In the genomic region with DNA sequence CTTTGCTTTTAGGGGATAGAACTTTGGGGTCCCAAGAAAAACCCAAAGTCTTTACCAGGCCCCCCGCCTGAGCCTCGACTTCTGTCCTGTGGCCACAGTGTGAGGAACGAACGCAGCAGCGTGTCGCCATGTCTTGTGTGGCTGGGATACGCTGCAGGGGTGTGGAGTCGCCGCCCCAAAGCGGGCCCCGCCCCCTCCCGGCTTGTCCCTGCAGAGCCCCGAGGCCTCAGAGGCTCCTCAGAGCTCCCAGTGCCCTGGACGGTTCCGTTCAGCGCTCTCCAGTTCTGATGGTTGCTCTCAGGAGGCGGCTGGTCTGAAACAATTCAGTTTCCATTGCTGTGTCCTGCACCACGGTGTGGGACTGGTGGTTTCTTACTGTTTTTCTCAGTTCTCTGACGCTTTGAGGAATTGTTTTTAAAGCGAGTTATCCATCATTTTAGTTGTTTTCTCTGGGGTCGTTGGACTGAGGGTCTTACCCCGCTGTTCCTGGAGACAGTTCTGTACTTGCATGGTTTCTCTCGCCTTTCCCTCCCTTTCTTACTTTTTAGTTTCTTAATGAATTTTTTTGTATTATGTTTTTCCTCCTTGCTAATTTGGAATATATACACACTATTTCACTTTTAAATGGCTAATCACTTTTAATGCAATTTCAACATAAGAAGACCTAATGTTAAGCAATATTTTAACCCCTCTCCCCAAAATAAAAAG, we compare ENCODE assay signal across 1 cellular context.
TF ChIP-seq lines count a peak whose summit lies in the region.

No MANE protein-coding gene starts in this region.

TF ChIP-seq in HepG2, 621 proteins besides CTCF, POLR2A, EP300 and RAD21 (continued from another document):
- peak; percentile 95 for TF ChIP-seq ZSCAN25 (CRISPR knock-in tag; IDR thresholded peaks at IDR 0.05)
- 0 out of 2 replicates have a peak, but pooled peaks have one; percentile 48 for TF ChIP-seq ZBTB7A (CRISPR knock-in tag; IDR thresholded peaks at IDR 0.05)
- TF ChIP-seq JUNB (CRISPR knock-in tag; IDR thresholded peaks at IDR 0.05; ENCODE audit: borderline replicate concordance): no peak
- no peak for TF ChIP-seq PTBP1 (IDR thresholded peaks at IDR 0.05; ENCODE audit: low read depth, low read length, poor library complexity, severe bottlenecking)
- TF ChIP-seq, protein P1, sequence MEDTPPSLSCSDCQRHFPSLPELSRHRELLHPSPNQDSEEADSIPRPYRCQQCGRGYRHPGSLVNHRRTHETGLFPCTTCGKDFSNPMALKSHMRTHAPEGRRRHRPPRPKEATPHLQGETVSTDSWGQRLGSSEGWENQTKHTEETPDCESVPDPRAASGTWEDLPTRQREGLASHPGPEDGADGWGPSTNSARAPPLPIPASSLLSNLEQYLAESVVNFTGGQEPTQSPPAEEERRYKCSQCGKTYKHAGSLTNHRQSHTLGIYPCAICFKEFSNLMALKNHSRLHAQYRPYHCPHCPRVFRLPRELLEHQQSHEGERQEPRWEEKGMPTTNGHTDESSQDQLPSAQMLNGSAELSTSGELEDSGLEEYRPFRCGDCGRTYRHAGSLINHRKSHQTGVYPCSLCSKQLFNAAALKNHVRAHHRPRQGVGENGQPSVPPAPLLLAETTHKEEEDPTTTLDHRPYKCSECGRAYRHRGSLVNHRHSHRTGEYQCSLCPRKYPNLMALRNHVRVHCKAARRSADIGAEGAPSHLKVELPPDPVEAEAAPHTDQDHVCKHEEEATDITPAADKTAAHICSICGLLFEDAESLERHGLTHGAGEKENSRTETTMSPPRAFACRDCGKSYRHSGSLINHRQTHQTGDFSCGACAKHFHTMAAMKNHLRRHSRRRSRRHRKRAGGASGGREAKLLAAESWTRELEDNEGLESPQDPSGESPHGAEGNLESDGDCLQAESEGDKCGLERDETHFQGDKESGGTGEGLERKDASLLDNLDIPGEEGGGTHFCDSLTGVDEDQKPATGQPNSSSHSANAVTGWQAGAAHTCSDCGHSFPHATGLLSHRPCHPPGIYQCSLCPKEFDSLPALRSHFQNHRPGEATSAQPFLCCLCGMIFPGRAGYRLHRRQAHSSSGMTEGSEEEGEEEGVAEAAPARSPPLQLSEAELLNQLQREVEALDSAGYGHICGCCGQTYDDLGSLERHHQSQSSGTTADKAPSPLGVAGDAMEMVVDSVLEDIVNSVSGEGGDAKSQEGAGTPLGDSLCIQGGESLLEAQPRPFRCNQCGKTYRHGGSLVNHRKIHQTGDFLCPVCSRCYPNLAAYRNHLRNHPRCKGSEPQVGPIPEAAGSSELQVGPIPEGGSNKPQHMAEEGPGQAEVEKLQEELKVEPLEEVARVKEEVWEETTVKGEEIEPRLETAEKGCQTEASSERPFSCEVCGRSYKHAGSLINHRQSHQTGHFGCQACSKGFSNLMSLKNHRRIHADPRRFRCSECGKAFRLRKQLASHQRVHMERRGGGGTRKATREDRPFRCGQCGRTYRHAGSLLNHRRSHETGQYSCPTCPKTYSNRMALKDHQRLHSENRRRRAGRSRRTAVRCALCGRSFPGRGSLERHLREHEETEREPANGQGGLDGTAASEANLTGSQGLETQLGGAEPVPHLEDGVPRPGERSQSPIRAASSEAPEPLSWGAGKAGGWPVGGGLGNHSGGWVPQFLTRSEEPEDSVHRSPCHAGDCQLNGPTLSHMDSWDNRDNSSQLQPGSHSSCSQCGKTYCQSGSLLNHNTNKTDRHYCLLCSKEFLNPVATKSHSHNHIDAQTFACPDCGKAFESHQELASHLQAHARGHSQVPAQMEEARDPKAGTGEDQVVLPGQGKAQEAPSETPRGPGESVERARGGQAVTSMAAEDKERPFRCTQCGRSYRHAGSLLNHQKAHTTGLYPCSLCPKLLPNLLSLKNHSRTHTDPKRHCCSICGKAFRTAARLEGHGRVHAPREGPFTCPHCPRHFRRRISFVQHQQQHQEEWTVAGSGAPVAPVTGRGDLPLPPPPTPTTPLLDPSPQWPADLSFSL (CRISPR knock-in tag; IDR thresholded peaks at IDR 0.05): no peak
- TF ChIP-seq, protein P2, sequence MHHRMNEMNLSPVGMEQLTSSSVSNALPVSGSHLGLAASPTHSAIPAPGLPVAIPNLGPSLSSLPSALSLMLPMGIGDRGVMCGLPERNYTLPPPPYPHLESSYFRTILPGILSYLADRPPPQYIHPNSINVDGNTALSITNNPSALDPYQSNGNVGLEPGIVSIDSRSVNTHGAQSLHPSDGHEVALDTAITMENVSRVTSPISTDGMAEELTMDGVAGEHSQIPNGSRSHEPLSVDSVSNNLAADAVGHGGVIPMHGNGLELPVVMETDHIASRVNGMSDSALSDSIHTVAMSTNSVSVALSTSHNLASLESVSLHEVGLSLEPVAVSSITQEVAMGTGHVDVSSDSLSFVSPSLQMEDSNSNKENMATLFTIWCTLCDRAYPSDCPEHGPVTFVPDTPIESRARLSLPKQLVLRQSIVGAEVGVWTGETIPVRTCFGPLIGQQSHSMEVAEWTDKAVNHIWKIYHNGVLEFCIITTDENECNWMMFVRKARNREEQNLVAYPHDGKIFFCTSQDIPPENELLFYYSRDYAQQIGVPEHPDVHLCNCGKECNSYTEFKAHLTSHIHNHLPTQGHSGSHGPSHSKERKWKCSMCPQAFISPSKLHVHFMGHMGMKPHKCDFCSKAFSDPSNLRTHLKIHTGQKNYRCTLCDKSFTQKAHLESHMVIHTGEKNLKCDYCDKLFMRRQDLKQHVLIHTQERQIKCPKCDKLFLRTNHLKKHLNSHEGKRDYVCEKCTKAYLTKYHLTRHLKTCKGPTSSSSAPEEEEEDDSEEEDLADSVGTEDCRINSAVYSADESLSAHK (CRISPR knock-in tag; IDR thresholded peaks at IDR 0.05; ENCODE audit: borderline replicate concordance): no peak
